Comparison of ENCODE assay signal across 8 cellular contexts in genomic region chr2:28750316-28751101, GRCh38. TPM values are rescaled to one million over a fixed set of nuclear protein-coding genes. Genes with fewer than 3 reads are reported as not detected.
DNase-seq lines count a peak whose midpoint lies in the region; ATAC-seq and TF ChIP-seq lines count a peak whose summit lies in the region.

No MANE protein-coding gene starts in this region.

- in situ Hi-C loops in brain microvascular endothelial cell (cut with HindIII; ENCODE audit: low pct_ligation_motif_present, low sequenced_read_pairs): no loop called here

- POLR2A ChIA-PET in AG04450 (lab: Yijun Ruan, JAX): interaction anchor here (0.9 to 1.9 kb wide), 3 partner anchors 76 to 86 kb away, joined by 4 to 20 read pairs (median 5); no protein-coding TSS in a partner anchor

- TF ChIP-seq CTCF in AG04450 (IDR thresholded peaks at IDR 0.05; ENCODE audit: low read depth, low read length): peak; percentile 17
- no peak for TF ChIP-seq CTCF in GM12875 (IDR thresholded peaks at IDR 0.05; ENCODE audit: borderline replicate concordance, insufficient read depth, low read depth, low read length)
- TF ChIP-seq CTCF in brain microvascular endothelial cell (IDR thresholded peaks at IDR 0.05; ENCODE audit: low read depth, low read length, missing control alignments): no peak
- TF ChIP-seq CTCF in kidney epithelial cell (IDR thresholded peaks at IDR 0.05; ENCODE audit: insufficient read depth, low read length, poor library complexity, severe bottlenecking): peak; percentile 13

- CTCF ChIA-PET in AG04450 (lab: Charles Lee): interaction anchor here (0.8 to 5.6 kb wide), 4 partner anchors 9 to 1027 kb away, joined by 3 to 36 read pairs (median 11); no protein-coding TSS in a partner anchor

- peaks cover 4% of the 10 kb centered on the region for H3K36me3 ChIP-seq in brain microvascular endothelial cell (replicated peaks)
- H3K36me3 ChIP-seq in kidney epithelial cell (ENCODE audit: control insufficient read depth, insufficient read depth, low read length): no peaks in the 10 kb centered on the region

- no peaks in the 10 kb centered on the region for H3K9me3 ChIP-seq in AG04450 (ENCODE audit: control insufficient read depth, insufficient read depth, low read length)

- ATAC-seq in HG03045 (IDR thresholded peaks at IDR 0.05; ENCODE audit: unreplicated experiment): no peak

- H3K27ac ChIP-seq in AG04450 (ENCODE audit: low read depth, low read length): peak overlapping the region; percentile 87
- H3K27ac ChIP-seq in brain microvascular endothelial cell: peak overlapping the region; percentile 95

- H3K27me3 ChIP-seq in AG04450 (ENCODE audit: control insufficient read depth, insufficient read depth, low read length) (no peaks in the 10 kb centered on the region), brain microvascular endothelial cell (replicated peaks) (no peaks in the 10 kb centered on the region), kidney epithelial cell (ENCODE audit: control insufficient read depth, insufficient read depth, low read length) (no peaks in the 10 kb centered on the region)

- H3K4me3 ChIP-seq in AG04450 (ENCODE audit: low read depth, low read length): peak overlapping the region; percentile 67
- H3K4me3 ChIP-seq in GM12875 (ENCODE audit: low read depth, low read length): peak overlapping the region; percentile 92
- peak overlapping the region; percentile 94 for H3K4me3 ChIP-seq in brain microvascular endothelial cell (ENCODE audit: low read depth, low read length)
- peak overlapping the region; percentile 89 for H3K4me3 ChIP-seq in kidney epithelial cell (ENCODE audit: low read depth, low read length)

- DNase-seq in AG04450 (ENCODE audit: low read depth, low spot score): no peak
- peak; percentile 7 for DNase-seq in SHP77 treated with DMSO at 0.1 percent for 48 hours (lab: John Stamatoyannopoulos, UW)
- no peak for DNase-seq in brain microvascular endothelial cell
- peak; percentile 32 for DNase-seq in kidney epithelial cell (ENCODE audit: low read depth)
- DNase-seq in stimulated activated CD8-positive, alpha-beta memory T cell treated with anti-CD3 and anti-CD28 coated beads, Interleukin-12 subunit alpha, Interleukin-12 subunit beta, amount 100 ng/mL, for 1 hour (ENCODE audit: low read depth): peak; percentile 15
- no peak for DNase-seq in T1000 (lab: John Stamatoyannopoulos, UW)

RNA-seq across cellular contexts. Expression of gene PPP1CB, which starts 1.1 kb away (rescaled TPM):
- polyA plus RNA-seq in AG04450 (2011; rRNA removed): 105 and 159 TPM in 2 replicates
- 229 and 259 TPM in 2 replicates for polyA minus RNA-seq in AG04450 (2011; rRNA and poly(A)+ RNA removed)
- total RNA-seq in kidney epithelial cell: 181 and 203 TPM in 2 replicates

Comparison
In these comparisons a context has a peak if more than half of its experiments do, and no peak if none do; other contexts are left out.
1. DNase-seq: peak in SHP77 treated with DMSO at 0.1 percent for 48 hours (single experiment), kidney epithelial cell (single experiment) and stimulated activated CD8-positive, alpha-beta memory T cell treated with anti-CD3 and anti-CD28 coated beads, Interleukin-12 subunit alpha, Interleukin-12 subunit beta, amount 100 ng/mL, for 1 hour (single experiment); none in AG04450 (single experiment), brain microvascular endothelial cell (single experiment) and T1000 (single experiment).
2. CTCF ChIP-seq: peak in AG04450 (single experiment) and kidney epithelial cell (single experiment); none in GM12875 (single experiment) and brain microvascular endothelial cell (single experiment).
3. Peak in every context shown above with its lines, with median percentiles within 50 percentile points of each other: H3K4me3 ChIP-seq.